1 cellular context compared by ENCODE assay signal in the genomic region with DNA sequence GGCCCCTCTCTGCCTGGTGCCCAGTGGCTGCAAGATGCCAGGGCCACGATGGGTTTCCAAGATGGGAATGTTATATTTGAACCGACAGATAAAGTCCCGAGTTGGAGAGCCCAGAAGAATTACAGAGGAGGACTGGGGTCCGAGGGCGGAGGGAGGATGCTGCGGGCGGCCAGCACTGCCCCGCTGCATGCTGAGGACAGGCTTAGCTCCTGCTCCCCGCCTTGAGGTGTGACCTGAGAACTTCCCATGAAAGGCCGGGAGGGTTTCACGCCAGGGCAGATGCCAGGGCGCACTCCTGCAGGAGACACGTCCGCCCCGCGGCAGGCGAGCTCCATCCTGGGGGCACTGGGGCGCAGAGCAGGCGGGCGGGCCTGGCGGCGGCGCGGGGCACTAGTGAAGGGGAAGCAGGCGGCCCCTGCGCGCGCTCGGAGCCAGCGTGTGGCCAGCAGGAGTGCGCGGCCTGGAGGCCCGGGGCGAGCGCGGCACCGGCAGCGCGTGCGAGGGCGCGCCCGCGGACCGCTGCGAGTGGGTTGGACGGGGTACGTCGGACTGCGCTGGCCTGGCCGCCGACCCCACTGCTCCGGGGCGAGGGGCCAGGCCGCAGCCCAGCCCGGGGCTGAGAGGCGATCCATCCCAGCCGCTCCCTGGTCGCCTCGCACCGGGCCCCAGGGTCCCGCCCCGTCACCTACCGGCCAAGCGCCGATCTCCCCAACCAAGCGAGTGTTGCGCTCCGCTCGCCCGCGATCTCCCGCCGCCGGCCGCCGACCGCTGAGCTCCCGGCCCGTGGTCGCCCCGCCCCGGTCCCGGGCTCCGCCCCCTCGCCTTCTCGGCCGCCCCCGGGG.
TF ChIP-seq lines count a peak whose summit lies in the region.

Gene MAP3K14, minus strand, starts transcription at position 750 of the 842 bp plus-strand sequence. CDS start 26,275 bp downstream, outside the sequence.

TF ChIP-seq in HEK293, 187 proteins besides CTCF, POLR2A, EP300 and RAD21 (continued from another document and continues in another):
- no peak for TF ChIP-seq ZNF624 (tag by site-specific recombination; IDR thresholded peaks at IDR 0.05)
- TF ChIP-seq, protein P1, sequence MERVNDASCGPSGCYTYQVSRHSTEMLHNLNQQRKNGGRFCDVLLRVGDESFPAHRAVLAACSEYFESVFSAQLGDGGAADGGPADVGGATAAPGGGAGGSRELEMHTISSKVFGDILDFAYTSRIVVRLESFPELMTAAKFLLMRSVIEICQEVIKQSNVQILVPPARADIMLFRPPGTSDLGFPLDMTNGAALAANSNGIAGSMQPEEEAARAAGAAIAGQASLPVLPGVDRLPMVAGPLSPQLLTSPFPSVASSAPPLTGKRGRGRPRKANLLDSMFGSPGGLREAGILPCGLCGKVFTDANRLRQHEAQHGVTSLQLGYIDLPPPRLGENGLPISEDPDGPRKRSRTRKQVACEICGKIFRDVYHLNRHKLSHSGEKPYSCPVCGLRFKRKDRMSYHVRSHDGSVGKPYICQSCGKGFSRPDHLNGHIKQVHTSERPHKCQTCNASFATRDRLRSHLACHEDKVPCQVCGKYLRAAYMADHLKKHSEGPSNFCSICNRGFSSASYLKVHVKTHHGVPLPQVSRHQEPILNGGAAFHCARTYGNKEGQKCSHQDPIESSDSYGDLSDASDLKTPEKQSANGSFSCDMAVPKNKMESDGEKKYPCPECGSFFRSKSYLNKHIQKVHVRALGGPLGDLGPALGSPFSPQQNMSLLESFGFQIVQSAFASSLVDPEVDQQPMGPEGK (tag by site-specific recombination; IDR thresholded peaks at IDR 0.05): peak; percentile 60; the same call in 1 of the 2 replicates
- TF ChIP-seq, protein P2, sequence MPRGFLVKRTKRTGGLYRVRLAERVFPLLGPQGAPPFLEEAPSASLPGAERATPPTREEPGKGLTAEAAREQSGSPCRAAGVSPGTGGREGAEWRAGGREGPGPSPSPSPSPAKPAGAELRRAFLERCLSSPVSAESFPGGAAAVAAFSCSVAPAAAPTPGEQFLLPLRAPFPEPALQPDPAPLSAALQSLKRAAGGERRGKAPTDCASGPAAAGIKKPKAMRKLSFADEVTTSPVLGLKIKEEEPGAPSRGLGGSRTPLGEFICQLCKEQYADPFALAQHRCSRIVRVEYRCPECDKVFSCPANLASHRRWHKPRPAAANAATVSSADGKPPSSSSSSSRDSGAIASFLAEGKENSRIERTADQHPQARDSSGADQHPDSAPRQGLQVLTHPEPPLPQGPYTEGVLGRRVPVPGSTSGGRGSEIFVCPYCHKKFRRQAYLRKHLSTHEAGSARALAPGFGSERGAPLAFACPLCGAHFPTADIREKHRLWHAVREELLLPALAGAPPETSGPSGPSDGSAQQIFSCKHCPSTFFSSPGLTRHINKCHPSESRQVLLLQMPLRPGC (tag by site-specific recombination; IDR thresholded peaks at IDR 0.05): no peak
- TF ChIP-seq ZNF174 (tag by site-specific recombination; IDR thresholded peaks at IDR 0.05): no peak
- no peak for TF ChIP-seq SP7 (tag by site-specific recombination; IDR thresholded peaks at IDR 0.05)
- no peak for TF ChIP-seq ZNF544 (tag by site-specific recombination; IDR thresholded peaks at IDR 0.05)
- no peak for TF ChIP-seq ZNF248 (tag by site-specific recombination; IDR thresholded peaks at IDR 0.05)
- no peak for TF ChIP-seq ZNF239 (tag by site-specific recombination; IDR thresholded peaks at IDR 0.05)
- TF ChIP-seq ZNF155 (tag by site-specific recombination; IDR thresholded peaks at IDR 0.05): no peak
- peak; percentile 85; the same call in 1 of the 2 replicates for TF ChIP-seq ZNF660 (tag by site-specific recombination; IDR thresholded peaks at IDR 0.05)
- TF ChIP-seq ZNF664 (tag by site-specific recombination; IDR thresholded peaks at IDR 0.05): no peak
- no peak for TF ChIP-seq ZNF792 (tag by site-specific recombination; IDR thresholded peaks at IDR 0.05)
- TF ChIP-seq, protein P3, sequence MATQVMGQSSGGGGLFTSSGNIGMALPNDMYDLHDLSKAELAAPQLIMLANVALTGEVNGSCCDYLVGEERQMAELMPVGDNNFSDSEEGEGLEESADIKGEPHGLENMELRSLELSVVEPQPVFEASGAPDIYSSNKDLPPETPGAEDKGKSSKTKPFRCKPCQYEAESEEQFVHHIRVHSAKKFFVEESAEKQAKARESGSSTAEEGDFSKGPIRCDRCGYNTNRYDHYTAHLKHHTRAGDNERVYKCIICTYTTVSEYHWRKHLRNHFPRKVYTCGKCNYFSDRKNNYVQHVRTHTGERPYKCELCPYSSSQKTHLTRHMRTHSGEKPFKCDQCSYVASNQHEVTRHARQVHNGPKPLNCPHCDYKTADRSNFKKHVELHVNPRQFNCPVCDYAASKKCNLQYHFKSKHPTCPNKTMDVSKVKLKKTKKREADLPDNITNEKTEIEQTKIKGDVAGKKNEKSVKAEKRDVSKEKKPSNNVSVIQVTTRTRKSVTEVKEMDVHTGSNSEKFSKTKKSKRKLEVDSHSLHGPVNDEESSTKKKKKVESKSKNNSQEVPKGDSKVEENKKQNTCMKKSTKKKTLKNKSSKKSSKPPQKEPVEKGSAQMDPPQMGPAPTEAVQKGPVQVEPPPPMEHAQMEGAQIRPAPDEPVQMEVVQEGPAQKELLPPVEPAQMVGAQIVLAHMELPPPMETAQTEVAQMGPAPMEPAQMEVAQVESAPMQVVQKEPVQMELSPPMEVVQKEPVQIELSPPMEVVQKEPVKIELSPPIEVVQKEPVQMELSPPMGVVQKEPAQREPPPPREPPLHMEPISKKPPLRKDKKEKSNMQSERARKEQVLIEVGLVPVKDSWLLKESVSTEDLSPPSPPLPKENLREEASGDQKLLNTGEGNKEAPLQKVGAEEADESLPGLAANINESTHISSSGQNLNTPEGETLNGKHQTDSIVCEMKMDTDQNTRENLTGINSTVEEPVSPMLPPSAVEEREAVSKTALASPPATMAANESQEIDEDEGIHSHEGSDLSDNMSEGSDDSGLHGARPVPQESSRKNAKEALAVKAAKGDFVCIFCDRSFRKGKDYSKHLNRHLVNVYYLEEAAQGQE (tag by site-specific recombination; IDR thresholded peaks at IDR 0.05): no peak
- TF ChIP-seq ZNF416 (tag by site-specific recombination; IDR thresholded peaks at IDR 0.05): no peak
- TF ChIP-seq ZFP41 (tag by site-specific recombination; IDR thresholded peaks at IDR 0.05; ENCODE audit: borderline replicate concordance): no peak
- TF ChIP-seq ZBTB10 (tag by site-specific recombination; IDR thresholded peaks at IDR 0.05): no peak
- TF ChIP-seq GFI1B (tag by site-specific recombination; IDR thresholded peaks at IDR 0.05): no peak
- TF ChIP-seq ZNF157 (tag by site-specific recombination; IDR thresholded peaks at IDR 0.05): no peak
- no peak for TF ChIP-seq IKZF3 (tag by site-specific recombination; IDR thresholded peaks at IDR 0.05)
- TF ChIP-seq PRDM1 (tag by site-specific recombination; IDR thresholded peaks at IDR 0.05): no peak
- no peak for TF ChIP-seq PRDM2 (tag by site-specific recombination; IDR thresholded peaks at IDR 0.05; ENCODE audit: borderline replicate concordance)
- TF ChIP-seq ZNF280C (tag by site-specific recombination; IDR thresholded peaks at IDR 0.05): no peak
- no peak for TF ChIP-seq ZNF266 (tag by site-specific recombination; IDR thresholded peaks at IDR 0.05; ENCODE audit: low read depth)
- peak; percentile 68; the same call in 1 of the 2 replicates for TF ChIP-seq ZNF561 (tag by site-specific recombination; IDR thresholded peaks at IDR 0.05; ENCODE audit: borderline replicate concordance)
- TF ChIP-seq ZFP69B (tag by site-specific recombination; IDR thresholded peaks at IDR 0.05): no peak
- no peak for TF ChIP-seq HOXA7 (CRISPR knock-in tag; IDR thresholded peaks at IDR 0.05; ENCODE audit: borderline replicate concordance)
- TF ChIP-seq ZNF677 (tag by site-specific recombination; IDR thresholded peaks at IDR 0.05): no peak
- no peak for TF ChIP-seq ZNF138 (tag by site-specific recombination; IDR thresholded peaks at IDR 0.05; ENCODE audit: borderline replicate concordance)
- TF ChIP-seq GLIS1 (tag by site-specific recombination; IDR thresholded peaks at IDR 0.05): peak; percentile 24; the same call in 1 of the 2 replicates
- TF ChIP-seq ZNF404 (tag by site-specific recombination; IDR thresholded peaks at IDR 0.05): no peak
- TF ChIP-seq KLF10 (tag by site-specific recombination; IDR thresholded peaks at IDR 0.05): peak; percentile 76; the same call in 1 of the 2 replicates
- TF ChIP-seq ZNF133 (tag by site-specific recombination; IDR thresholded peaks at IDR 0.05): no peak; the same call in 1 of the 2 replicates
- no peak for TF ChIP-seq ZSCAN18 (tag by site-specific recombination; IDR thresholded peaks at IDR 0.05)
- TF ChIP-seq ZNF341 (tag by site-specific recombination; IDR thresholded peaks at IDR 0.05; ENCODE audit: low read depth): no peak
- TF ChIP-seq ZNF202 (tag by site-specific recombination; IDR thresholded peaks at IDR 0.05; ENCODE audit: borderline replicate concordance): no peak
- TF ChIP-seq ZNF426 (tag by site-specific recombination; IDR thresholded peaks at IDR 0.05): no peak
